Comparison of ENCODE assay signal across 8 cellular contexts in the genomic region with DNA sequence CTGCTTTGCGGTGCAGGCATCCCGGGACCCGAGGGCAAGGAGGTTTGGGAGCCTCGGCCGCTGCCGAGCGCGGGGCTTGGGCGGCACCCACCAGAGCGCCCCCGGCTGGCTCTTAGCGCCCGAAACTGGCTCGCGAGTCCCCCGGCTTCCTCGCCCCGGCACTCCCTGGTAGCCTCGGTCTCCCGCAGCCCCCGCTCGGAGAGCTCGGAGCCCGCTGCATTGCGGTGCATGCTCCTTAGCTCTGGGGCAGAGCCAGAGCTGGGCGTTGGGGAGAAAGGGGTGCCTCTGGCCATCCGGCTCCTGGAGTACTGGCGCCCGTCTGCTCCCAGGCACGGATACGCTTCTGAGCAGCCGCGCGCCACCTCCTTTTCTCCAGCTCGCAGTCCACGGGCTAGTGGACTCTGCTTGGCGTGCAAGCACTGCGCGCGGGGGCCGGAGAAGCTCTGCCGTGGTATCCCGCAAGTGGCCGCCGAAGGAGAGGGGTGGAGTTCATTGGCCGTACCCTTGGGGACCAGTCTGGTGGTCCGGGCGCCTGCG. TPM values are rescaled to one million over a fixed set of nuclear protein-coding genes. Genes with fewer than 3 reads are reported as not detected.
DNase-seq lines count a peak whose midpoint lies in the region; ATAC-seq and TF ChIP-seq lines count a peak whose summit lies in the region.

No MANE protein-coding gene starts in this region.

- TF ChIP-seq CTCF in HFFc6 (IDR thresholded peaks at IDR 0.05) (no peak; the same call in 1 of the 2 replicates), retinal pigment epithelial cell (conservative IDR thresholded peaks at IDR 0.05; ENCODE audit: low read depth, low read length) (no peak)

- ATAC-seq in T-cell (replicated peaks in 1 of 4) (no peak), Right ventricle myocardium superior (ENCODE audit: poor library complexity) (peak; percentile 43), HG03520 (IDR thresholded peaks at IDR 0.05; ENCODE audit: unreplicated experiment) (no peak)
- no peak for ATAC-seq in naive thymus-derived CD8-positive, alpha-beta T cell

- POLR2A ChIA-PET in T-cell (lab: Charles Lee): no interaction called here
- POLR2A ChIA-PET in naive thymus-derived CD8-positive, alpha-beta T cell (lab: Charles Lee): no interaction called here

- DNase-seq in HFFc6 (no peak), T-cell (no peak), Right ventricle myocardium superior (no peak), retinal pigment epithelial cell (ENCODE audit: low read depth) (no peak), NCI-H82 treated with DMSO at 0.1 percent for 48 hours (lab: John Stamatoyannopoulos, UW; ENCODE audit: unreplicated experiment) (no peak)
- no peak for DNase-seq in naive thymus-derived CD8-positive, alpha-beta T cell

- intact Hi-C loops in Right ventricle myocardium superior (cut with DNase I): loop anchor here (5.0 to 10.0 kb wide), 2 partner anchors 449 to 711 kb away; no protein-coding TSS in a partner anchor

- CTCF ChIA-PET in T-cell (lab: Charles Lee): interaction anchor here in 1 of 2 donors (1.5 kb wide), 1 partner anchor 1247 kb away, joined by 5 read pairs; no protein-coding TSS in a partner anchor

- H3K27me3 Mint-ChIP-seq in HFFc6 (ENCODE audit: insufficient read depth): peaks cover 23% of the 10 kb centered on the region
- peaks cover 37 to 43% of the 10 kb centered on the region in 2 donors for H3K27me3 Mint-ChIP-seq in T-cell
- H3K27me3 Mint-ChIP-seq in naive thymus-derived CD8-positive, alpha-beta T cell: peaks cover 17 to 69% (median 50%) of the 10 kb centered on the region in 5 donors

- H3K36me3 Mint-ChIP-seq in HFFc6 (ENCODE audit: low read depth): no peaks in the 10 kb centered on the region
- no peaks in the 10 kb centered on the region for H3K36me3 Mint-ChIP-seq in T-cell
- no peaks in the 10 kb centered on the region for H3K36me3 Mint-ChIP-seq in naive thymus-derived CD8-positive, alpha-beta T cell

- peaks cover 18% of the 10 kb centered on the region for H3K4me1 Mint-ChIP-seq in HFFc6 (ENCODE audit: low read depth)
- H3K4me1 Mint-ChIP-seq in T-cell: peaks cover 9 to 12% (median 9%) of the 10 kb centered on the region in 3 donors
- H3K4me1 Mint-ChIP-seq in naive thymus-derived CD8-positive, alpha-beta T cell: peaks cover 6 to 13% (median 10%) of the 10 kb centered on the region in 4 donors

- no peak overlapping the region for H3K27ac Mint-ChIP-seq in HFFc6
- H3K27ac Mint-ChIP-seq in T-cell: no peak overlapping the region
- H3K27ac Mint-ChIP-seq in naive thymus-derived CD8-positive, alpha-beta T cell: no peak overlapping the region

- H3K9me3 Mint-ChIP-seq in HFFc6: no peaks in the 10 kb centered on the region
- no peaks in the 10 kb centered on the region for H3K9me3 Mint-ChIP-seq in T-cell
- H3K9me3 Mint-ChIP-seq in naive thymus-derived CD8-positive, alpha-beta T cell: no peaks in the 10 kb centered on the region

- H3K4me3 Mint-ChIP-seq in HFFc6 (peak overlapping the region; percentile 94), T-cell (peak overlapping the region in 2 of 3 donors; percentile 2 to 83)
- peak overlapping the region in 2 of 10 donors; percentile 81 to 88 for H3K4me3 Mint-ChIP-seq in naive thymus-derived CD8-positive, alpha-beta T cell

- H3K4me3 ChIP-seq in GM08714 (ENCODE audit: low read length) (peak overlapping the region; percentile 66; the same call in 1 of the 2 replicates), retinal pigment epithelial cell (ENCODE audit: low read length) (peak overlapping the region; percentile 50)

RNA-seq across cellular contexts. Expression of gene EPHB1, which starts 0.8 kb away (rescaled TPM):
- 1 to 10 TPM in 5 of 6 experiments, under 1 TPM in 1; 0.88 to 2.6 (median 1.0) TPM for total RNA-seq in HFFc6 (2021; fragmentation: NEBNext Ultra II Directional; extraction: Animal tissue kit (Norgen Biotek cat#: 25700))
- under 1 TPM in 4 of 5 donors, not detected in 1; 0.28 to 0.72 (median 0.31) TPM for total RNA-seq in T-cell
- total RNA-seq in Right ventricle myocardium superior: 1.1 TPM
- not detected for total RNA-seq in naive thymus-derived CD8-positive, alpha-beta T cell
- polyA plus RNA-seq in naive thymus-derived CD8-positive, alpha-beta T cell: not detected
